Comparison of ENCODE assay signal across 8 cellular contexts in the genomic region with DNA sequence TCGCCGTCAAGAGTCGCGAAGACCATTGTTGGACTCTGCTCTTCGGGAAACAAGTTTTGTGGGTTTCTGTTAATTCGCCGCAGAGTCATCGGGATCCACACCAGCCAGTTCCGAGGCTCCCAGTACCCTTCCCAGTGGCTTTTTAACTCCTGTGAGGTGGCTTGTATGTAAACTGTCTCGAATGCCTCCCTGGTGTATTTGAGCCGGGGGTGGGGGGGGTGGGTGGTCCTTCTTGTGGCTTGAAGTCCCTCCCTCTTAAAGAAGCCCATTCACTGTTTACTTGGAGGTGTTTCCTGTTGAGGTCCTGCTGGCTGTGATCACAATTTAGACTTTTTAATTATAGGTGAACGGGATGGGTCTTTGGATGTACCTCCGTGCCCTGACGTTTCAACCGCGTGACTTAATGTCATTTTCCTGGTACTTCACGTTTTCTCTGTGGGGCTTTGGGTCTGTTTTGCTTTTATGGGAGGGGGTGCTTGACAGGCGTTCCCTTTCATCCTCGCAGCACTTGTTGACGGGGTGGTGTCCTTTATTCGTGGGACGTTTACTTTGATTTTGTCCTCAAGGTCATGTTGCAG. TPM values are rescaled to one million over a fixed set of nuclear protein-coding genes. Genes with fewer than 3 reads are reported as not detected.
DNase-seq lines count a peak whose midpoint lies in the region; ATAC-seq and TF ChIP-seq lines count a peak whose summit lies in the region.

No MANE protein-coding gene starts in this region.

- no peak for TF ChIP-seq CTCF in body of pancreas (IDR thresholded peaks at IDR 0.05)
- no peak for TF ChIP-seq CTCF in right lobe of liver (IDR thresholded peaks at IDR 0.05)
- no peak for TF ChIP-seq CTCF in transverse colon (IDR thresholded peaks at IDR 0.05)

- peak in 1 of 3 donors; percentile 8 for TF ChIP-seq POLR2A in body of pancreas (IDR thresholded peaks at IDR 0.05)
- no peak for TF ChIP-seq POLR2A in right lobe of liver (IDR thresholded peaks at IDR 0.05)
- no peak for TF ChIP-seq POLR2A in transverse colon (IDR thresholded peaks at IDR 0.05)

- no peaks in the 10 kb centered on the region for H3K27me3 ChIP-seq in body of pancreas
- H3K27me3 ChIP-seq in right lobe of liver = no peaks in the 10 kb centered on the region
- H3K27me3 ChIP-seq in transverse colon = no peaks in the 10 kb centered on the region

- peak overlapping the region; percentile 94 to 98 (median 96) for H3K27ac ChIP-seq in body of pancreas
- H3K27ac ChIP-seq in right lobe of liver = peak overlapping the region; percentile 91 to 94 (median 94)
- H3K27ac ChIP-seq in transverse colon = peak overlapping the region; percentile 94 to 100 (median 98)

- TF ChIP-seq EP300 in transverse colon (IDR thresholded peaks at IDR 0.05; ENCODE audit: low read depth) = no peak

- H3K4me1 ChIP-seq in body of pancreas (peaks cover 48% of the 10 kb centered on the region), right lobe of liver (peaks cover 0 to 46% (median 10%) of the 10 kb centered on the region in 4 donors), transverse colon (peaks cover 31 to 72% (median 50%) of the 10 kb centered on the region in 4 donors)

- H3K4me3 ChIP-seq in body of pancreas (peak overlapping the region; percentile 93 to 100), right lobe of liver (peak overlapping the region; percentile 87 to 95 (median 89)), transverse colon (peak overlapping the region; percentile 63 to 98 (median 77))

- in situ Hi-C loops in transverse colon (cut with MboI; ENCODE audit: low pct_ligation_motif_present in 1 of 4, low pct_unique_long_range_greater_than_20kb in 1 of 4, low sequenced_read_pairs in 3 of 4) = no loop called here

- intact Hi-C loops in body of pancreas (cut with DNase I) = no loop called here
- intact Hi-C loops in right lobe of liver (cut with DNase I) = no loop called here
- intact Hi-C loops in transverse colon (cut with DNase I; ENCODE audit: low total_unique reads) = no loop called here

- 0% methylated on average over 10 to 22 of the region's 22 CpGs for WGBS in body of pancreas, 2 donors
- 0% methylated on average over 16 of the region's 22 CpGs for WGBS in right lobe of liver (ENCODE audit: insufficient coverage, low coverage, low lambda C conversion rate, missing lambda C conversion rate)
- WGBS in transverse colon (ENCODE audit: low coverage in 1 of 2), 2 donors = 0% methylated on average over 19 of the region's 22 CpGs; no CpG with 5 or more reads in 1 of the 2 donors

- DNase-seq in DMS53 (lab: John Stamatoyannopoulos, UW) (peak; percentile 73), DMS53 treated with DMSO at 0.1 percent for 48 hours (lab: John Stamatoyannopoulos, UW; ENCODE audit: unreplicated experiment) (no peak), NCI-H1105 treated with DMSO at 0.1 percent for 48 hours (lab: John Stamatoyannopoulos, UW) (peak; percentile 42), body of pancreas (peak in 2 of 4 donors; percentile 39 to 43), right lobe of liver (peak in 1 of 3 donors; percentile 30), transverse colon (no peak), NCI-H226 (no peak)

- H3K36me3 ChIP-seq in body of pancreas (replicated peaks in 1 of 2; ENCODE audit: insufficient read depth in 1 of 2, low read depth in 2 of 2) (no peaks in the 10 kb centered on the region), right lobe of liver (no peaks in the 10 kb centered on the region), transverse colon (no peaks in the 10 kb centered on the region)

- no peak for ATAC-seq in body of pancreas
- no peak for ATAC-seq in right lobe of liver
- no peak for ATAC-seq in HG03469 (IDR thresholded peaks at IDR 0.05; ENCODE audit: unreplicated experiment)

- H3K9me3 ChIP-seq in body of pancreas (no peaks in the 10 kb centered on the region), right lobe of liver (no peaks in the 10 kb centered on the region), transverse colon (no peaks in the 10 kb centered on the region)

RNA-seq across cellular contexts. Expression of a gene that starts 0.8 kb away (rescaled TPM):
- total RNA-seq in body of pancreas (10 to 100 TPM; 92.9 to 94.9 TPM), right lobe of liver (10 to 100 TPM; 35.8 to 48.3 (median 39.2) TPM), transverse colon (100 to 1,000 TPM in 3 of 4 donors, 10 to 100 TPM in 1; 89.8 to 158 (median 117) TPM)

Comparison
In these comparisons a context has a peak if more than half of its experiments do, and no peak if none do; other contexts are left out.
1. DNase-seq: peak in DMS53 (single experiment) and NCI-H1105 treated with DMSO at 0.1 percent for 48 hours (single experiment); none in DMS53 treated with DMSO at 0.1 percent for 48 hours (single experiment), transverse colon (single experiment) and NCI-H226 (single experiment).
2. Peak in every context shown above with its lines, with median percentiles within 50 percentile points of each other: H3K27ac ChIP-seq and H3K4me3 ChIP-seq.